In genomic region chr3:161316006-161316689, GRCh38 we compare ENCODE assay signal across 13 cellular contexts. TPM values are rescaled to one million over a fixed set of nuclear protein-coding genes. Genes with fewer than 3 reads are reported as not detected.
DNase-seq lines count a peak whose midpoint lies in the region; ATAC-seq, FAIRE-seq and TF ChIP-seq lines count a peak whose summit lies in the region.
"Had no signal": no experiment of that assay in that cellular context is flagged by ENCODE, and none has a peak within 500 bp of the region (broad histone marks: within the 10 kb centered on the region; RNA-seq: fewer than 3 reads in every experiment).

No MANE protein-coding gene starts in this region.

- H3K4me2 ChIP-seq in K562 (ENCODE audit: insufficient read depth, low read length), result no peak overlapping the region

- H3K9ac ChIP-seq in K562 (ENCODE audit: insufficient read depth in 1 of 2, low read depth in 2 of 2, low read length in 2 of 2), result no peak overlapping the region

- H3K27me3 ChIP-seq in K562 (ENCODE audit: control insufficient read depth in 2 of 2, insufficient read depth in 2 of 2, low read length in 2 of 2) (no peaks in the 10 kb centered on the region), foreskin keratinocyte (no peaks in the 10 kb centered on the region), stomach (no peaks in the 10 kb centered on the region)
- H3K27me3 ChIP-seq: adrenal gland had no signal

- TF ChIP-seq CTCF in K562 (IDR thresholded peaks at IDR 0.05 in 2 of 3, conservative IDR thresholded peaks at IDR 0.05 in 1 of 3; ENCODE audit: insufficient read depth in 2 of 3, low read depth in 1 of 3, low read length in 3 of 3) (no peak), foreskin keratinocyte (conservative IDR thresholded peaks at IDR 0.05) (no peak), stomach (IDR thresholded peaks at IDR 0.05) (no peak)

- ATAC-seq in K562 (no peak), foreskin keratinocyte (peak; percentile 98), GM21381 (IDR thresholded peaks at IDR 0.05; ENCODE audit: unreplicated experiment) (no peak), HG03457 (IDR thresholded peaks at IDR 0.05; ENCODE audit: unreplicated experiment) (no peak)
- ATAC-seq: naive thymus-derived CD8-positive, alpha-beta T cell had no signal

- H3K27ac ChIP-seq in K562 (ENCODE audit: extremely low read depth, low read depth, low read length) (no peak overlapping the region), foreskin keratinocyte (no peak overlapping the region), stomach (peak overlapping the region in 3 of 5 donors; percentile 54 to 75 (median 71))
- H3K27ac ChIP-seq: adrenal gland had no signal

- TF ChIP-seq POLR2A in K562 (conservative IDR thresholded peaks at IDR 0.05), result no peak
- no peak for TF ChIP-seq POLR2A in stomach (IDR thresholded peaks at IDR 0.05)

- CTCF ChIA-PET in K562 (lab: Yijun Ruan, JAX; ENCODE audit: low intra/inter-chr PET ratio), result no interaction called here

- intact Hi-C loops in K562 (cut with micrococcal nuclease) (no loop called here), stomach (cut with DNase I; ENCODE audit: low total_unique reads) (no loop called here)

- no peak overlapping the region for H2AFZ ChIP-seq in K562 (ENCODE audit: low read depth, low read length)

- in situ Hi-C loops in K562 (cut with MboI), result no loop called here

- no peaks in the 10 kb centered on the region for H3K79me2 ChIP-seq in K562 (ENCODE audit: control insufficient read depth, insufficient read depth, low read length)

- no peak for TF ChIP-seq RAD21 in K562 (CRISPR knock-in tag; conservative IDR thresholded peaks at IDR 0.05 in 1 of 2, IDR thresholded peaks at IDR 0.05 in 1 of 2)

- no peak for FAIRE-seq in K562 (lab: Jason Lieb, UNC)

- H3K9me3 ChIP-seq in K562 (replicated peaks; ENCODE audit: control insufficient read depth, insufficient read depth, low read depth, low read length) (no peaks in the 10 kb centered on the region), stomach (peaks cover 0 to 6% (median 2%) of the 10 kb centered on the region in 4 donors)
- H3K9me3 ChIP-seq: adrenal gland had no signal

- H4K20me1 ChIP-seq in K562 (replicated peaks; ENCODE audit: control insufficient read depth, insufficient read depth, low read length), result no peaks in the 10 kb centered on the region

- H3K36me3 ChIP-seq in K562 (ENCODE audit: control insufficient read depth, insufficient read depth, low read length) (no peaks in the 10 kb centered on the region), stomach (no peaks in the 10 kb centered on the region)
- H3K36me3 ChIP-seq: adrenal gland had no signal

- no peaks in the 10 kb centered on the region for H3K9me1 ChIP-seq in K562 (ENCODE audit: control insufficient read depth, insufficient read depth, low read length)

- peak; percentile 40 for DNase-seq in LoVo (ENCODE audit: low spot score)
- DNase-seq in K562 (ENCODE audit: extremely low read depth in 1 of 4, low spot score in 3 of 4), result no peak
- DNase-seq in foreskin keratinocyte, result peak; percentile 44 to 69
- peak; percentile 49 for DNase-seq in stomach
- no peak for DNase-seq in iPS-NIHi11 (ENCODE audit: low spot score)
- DNase-seq: activated CD4-positive, CD25-positive, alpha-beta regulatory T cell; GOT3; left cardiac atrium; naive thymus-derived CD8-positive, alpha-beta T cell had no signal

- POLR2A ChIA-PET in K562 (lab: Yijun Ruan, JAX), result no interaction called here

- BruUV-seq in K562 (replicated peaks; lab: Mats Ljungman, UMichigan), result no TSS peak

- H3K4me1 ChIP-seq in K562 (replicated peaks in 1 of 2; ENCODE audit: control insufficient read depth in 2 of 2, insufficient read depth in 2 of 2, low read length in 2 of 2), result no peaks in the 10 kb centered on the region
- H3K4me1 ChIP-seq in foreskin keratinocyte, result peaks cover 9% of the 10 kb centered on the region
- H3K4me1 ChIP-seq in stomach, result peaks cover 0 to 6% (median 4%) of the 10 kb centered on the region in 4 donors
- H3K4me1 ChIP-seq: adrenal gland had no signal

- H3K4me3 ChIP-seq in K562, result no peak overlapping the region
- H3K4me3 ChIP-seq in stomach, result no peak overlapping the region
- H3K4me3 ChIP-seq: adrenal gland had no signal

- 2% methylated on average over 3 of the region's 3 CpGs for WGBS in K562 (ENCODE audit: insufficient coverage, low coverage, missing lambda C conversion rate)
- 45 to 72% (median 52%) methylated on average over 3 of the region's 3 CpGs for WGBS in stomach, 5 donors

- TF ChIP-seq EP300 in K562 (IDR thresholded peaks at IDR 0.05; ENCODE audit: low read length), result no peak
- TF ChIP-seq EP300 in stomach (IDR thresholded peaks at IDR 0.05), result no peak

TF ChIP-seq in K562, 482 proteins besides CTCF, POLR2A, EP300 and RAD21:
- no peak for TF ChIP-seq PBX2 (CRISPR knock-in tag; IDR thresholded peaks at IDR 0.05; ENCODE audit: low read depth)
- no peak for TF ChIP-seq PBX2 (tag; conservative IDR thresholded peaks at IDR 0.05; ENCODE audit: low read depth)
- TF ChIP-seq SP2 (IDR thresholded peaks at IDR 0.05; ENCODE audit: extremely low read depth, low read depth, low read length, poor library complexity, severe bottlenecking), result no peak
- no peak for TF ChIP-seq NCOA1 (IDR thresholded peaks at IDR 0.05; ENCODE audit: low read depth)
- 0 out of 2 replicates have a peak, but pooled peaks have one; percentile 8 for TF ChIP-seq RFX1 (IDR thresholded peaks at IDR 0.05)
- no peak for TF ChIP-seq UBTF (IDR thresholded peaks at IDR 0.05; ENCODE audit: borderline replicate concordance in 1 of 2, low read depth in 2 of 2, low read length in 2 of 2)
- TF ChIP-seq E2F3 (CRISPR knock-in tag; IDR thresholded peaks at IDR 0.05), result no peak

RNA-seq across cellular contexts. Expression of gene SPTSSB, which starts 55.2 kb away (rescaled TPM):
- total RNA-seq in K562 (2011; cell fraction: chromatin; rRNA removed; ENCODE audit: low replicate concordance), result not detected in 2 replicates
- total RNA-seq in K562 (2011; cell fraction: nucleolus; rRNA removed), result not detected in 2 replicates
- total RNA-seq in K562 (2011; cell fraction: nucleoplasm; rRNA removed), result not detected in 2 replicates
- total RNA-seq in K562 (2014; rRNA removed), result not detected in 2 replicates
- not detected in 2 replicates for total RNA-seq in K562 (2014; rRNA removed; fragmentation: Illumina TruSeq; extraction: Trizol)
- not detected in 2 replicates for total RNA-seq in K562 (2015; rRNA removed; fragmentation: Illumina TruSeq; extraction: Trizol)
- 0.07 and 0.42 TPM in 2 replicates for total RNA-seq in K562 (2021)
- not detected in 2 replicates for polyA plus RNA-seq in K562 (2011; rRNA removed)
- not detected in 2 replicates for polyA plus RNA-seq in K562 (2011; cell fraction: cytosol; rRNA removed)
- polyA plus RNA-seq in K562 (2011; cell fraction: nucleus; rRNA removed), result not detected in 2 replicates
- polyA plus RNA-seq in K562 (2012), result not detected in 2 replicates
- polyA plus RNA-seq in K562 (2014; fragmentation: Illumina TruSeq; extraction: Trizol), result not detected in 2 replicates
- not detected for polyA plus RNA-seq in K562 (2014; fragmentation: Nextera tagmentation; extraction: Ambion mirVana)
- not detected in 2 replicates for polyA plus RNA-seq in K562 (2014; rRNA removed)
- not detected in 2 replicates for polyA minus RNA-seq in K562 (2011; rRNA and poly(A)+ RNA removed)
- polyA minus RNA-seq in K562 (2011; cell fraction: cytosol; rRNA and poly(A)+ RNA removed), result not detected in 2 replicates
- polyA minus RNA-seq in K562 (2011; cell fraction: nucleus; rRNA and poly(A)+ RNA removed), result not detected in 2 replicates
- total RNA-seq in foreskin keratinocyte, result 0.03 TPM in 1 of 2 replicates, not detected in the other
- polyA plus RNA-seq in foreskin keratinocyte, result 0.02 TPM in 1 of 2 replicates, not detected in the other
- 10 to 100 TPM in 3 of 5 donors, under 1 TPM in 2; 0.29 to 25.3 (median 20.5) TPM for total RNA-seq in stomach
- 10 to 100 TPM in 1 of 3 donors, 1 to 10 TPM in 2; 3.2 to 86.3 (median 3.6) TPM for polyA plus RNA-seq in stomach
- total RNA-seq: CD4-positive, CD25-positive, alpha-beta regulatory T cell; naive thymus-derived CD8-positive, alpha-beta T cell had no signal

Comparison
In these comparisons a context has a peak if more than half of its experiments do, and no peak if none do; other contexts are left out.
1. DNase-seq: peak in LoVo (single experiment), foreskin keratinocyte (2 of 2) and stomach (single experiment); none in K562 (0 of 4) and iPS-NIHi11 (single experiment).
2. H3K27ac ChIP-seq: peak in stomach (3 of 5); none in K562 (single experiment) and foreskin keratinocyte (single experiment).